ENCODE assay signal across 11 cellular contexts in genomic region chr10:109892087-109892486, GRCh38. TPM values are rescaled to one million over a fixed set of nuclear protein-coding genes. Genes with fewer than 3 reads are reported as not detected.
DNase-seq lines count a peak whose midpoint lies in the region; FAIRE-seq and TF ChIP-seq lines count a peak whose summit lies in the region.
"Had no signal": no experiment of that assay in that cellular context is flagged by ENCODE, and none has a peak within 500 bp of the region (broad histone marks: within the 10 kb centered on the region; RNA-seq: fewer than 3 reads in every experiment).

No MANE protein-coding gene starts in this region.

- peaks cover 25 to 72% (median 36%) of the 10 kb centered on the region in 4 donors for H3K4me1 Mint-ChIP-seq in CD4-positive, alpha-beta memory T cell
- peaks cover 65% of the 10 kb centered on the region for H3K4me1 Mint-ChIP-seq in astrocyte (ENCODE audit: low read depth, unreplicated experiment)

- H2AFZ ChIP-seq in astrocyte (ENCODE audit: low read depth, low read length) (no peak overlapping the region), hepatocyte (no peak overlapping the region)

- no peak for TF ChIP-seq POLR2A in prostate gland (IDR thresholded peaks at IDR 0.05)

- no peak overlapping the region for H3K9ac ChIP-seq in astrocyte (ENCODE audit: low read length)

- POLR2A ChIA-PET in CD4-positive, alpha-beta memory T cell (lab: Charles Lee; ENCODE audit: partially characterized antibody) = interaction anchor here (1.8 kb wide), 1 partner anchor 10 kb away, joined by 7 read pairs; no protein-coding TSS in a partner anchor

- H3K4me3 ChIP-seq in CD4-positive, alpha-beta memory T cell (ENCODE audit: low read length in 2 of 2) = no peak overlapping the region
- H3K4me3 ChIP-seq in astrocyte (ENCODE audit: insufficient read depth, low read depth, low read length) (no peak overlapping the region), hepatocyte (no peak overlapping the region), prostate gland (no peak overlapping the region)

- TF ChIP-seq CTCF in astrocyte (IDR thresholded peaks at IDR 0.05; ENCODE audit: insufficient read depth, low read depth, low read length) (no peak), hepatocyte (IDR thresholded peaks at IDR 0.05; ENCODE audit: poor library complexity) (no peak), prostate gland (IDR thresholded peaks at IDR 0.05) (no peak)

- no peak for FAIRE-seq in astrocyte (lab: Jason Lieb, UNC)

- peaks cover 21% of the 10 kb centered on the region for H3K4me1 ChIP-seq in CD4-positive, alpha-beta memory T cell (ENCODE audit: insufficient read depth, low read length)
- peaks cover 63% of the 10 kb centered on the region for H3K4me1 ChIP-seq in astrocyte (ENCODE audit: insufficient read depth, low read length)
- H3K4me1 ChIP-seq in hepatocyte (ENCODE audit: insufficient read depth) = peaks cover 6% of the 10 kb centered on the region
- H3K4me1 ChIP-seq in prostate gland (replicated peaks) = peaks cover 13% of the 10 kb centered on the region

- intact Hi-C loops in CD4-positive, alpha-beta memory T cell (cut with micrococcal nuclease) = no loop called here
- intact Hi-C loops in prostate gland (cut with DNase I) = no loop called here

- H3K9me3 ChIP-seq in CD4-positive, alpha-beta memory T cell (ENCODE audit: control insufficient read depth in 1 of 2, low read length in 2 of 2) = no peaks in the 10 kb centered on the region
- no peaks in the 10 kb centered on the region for H3K9me3 ChIP-seq in KOPT-K1 (ENCODE audit: insufficient read depth, low read length, poor library complexity, severe bottlenecking)
- no peaks in the 10 kb centered on the region for H3K9me3 ChIP-seq in astrocyte (ENCODE audit: insufficient read depth, low read depth, low read length)
- no peaks in the 10 kb centered on the region for H3K9me3 ChIP-seq in hepatocyte (ENCODE audit: low read depth)
- no peaks in the 10 kb centered on the region for H3K9me3 ChIP-seq in prostate gland

- peak overlapping the region in 3 of 8 donors; percentile 13 to 57 (median 39) for H3K4me3 Mint-ChIP-seq in CD4-positive, alpha-beta memory T cell
- H3K4me3 Mint-ChIP-seq in astrocyte (ENCODE audit: unreplicated experiment) = no peak overlapping the region
- H3K4me3 Mint-ChIP-seq: B cell had no signal

- H3K27me3 Mint-ChIP-seq in CD4-positive, alpha-beta memory T cell = no peaks in the 10 kb centered on the region
- no peaks in the 10 kb centered on the region for H3K27me3 Mint-ChIP-seq in astrocyte (ENCODE audit: low read depth, unreplicated experiment)
- H3K27me3 Mint-ChIP-seq: B cell had no signal

- H3K4me2 ChIP-seq in astrocyte (ENCODE audit: low read length) = peak overlapping the region; percentile 55
- no peak overlapping the region for H3K4me2 ChIP-seq in hepatocyte

- peaks cover 12% of the 10 kb centered on the region for H4K20me1 ChIP-seq in astrocyte (ENCODE audit: insufficient read depth, low read length)
- no peaks in the 10 kb centered on the region for H4K20me1 ChIP-seq in hepatocyte (ENCODE audit: insufficient read depth, poor library complexity, severe bottlenecking)

- H3K79me2 ChIP-seq in astrocyte (ENCODE audit: insufficient read depth, low read length) = peaks cover 12% of the 10 kb centered on the region
- H3K79me2 ChIP-seq in hepatocyte = peaks cover 47% of the 10 kb centered on the region

- WGBS in hepatocyte (ENCODE audit: low lambda C conversion rate, missing lambda C conversion rate) = 92% methylated on average over 4 of the region's 4 CpGs
- WGBS in prostate gland = 89% methylated on average over 4 of the region's 4 CpGs

- H3K36me3 Mint-ChIP-seq in CD4-positive, alpha-beta memory T cell = peaks cover 54 to 58% of the 10 kb centered on the region in 2 donors
- H3K36me3 Mint-ChIP-seq in astrocyte (ENCODE audit: low read depth, unreplicated experiment) = peaks cover 27% of the 10 kb centered on the region

- peak overlapping the region; percentile 52 to 77 (median 68) for H3K27ac Mint-ChIP-seq in CD4-positive, alpha-beta memory T cell
- H3K27ac Mint-ChIP-seq in astrocyte (ENCODE audit: unreplicated experiment) = peak overlapping the region; percentile 84
- H3K27ac Mint-ChIP-seq: B cell had no signal

- H3K27me3 ChIP-seq in CD4-positive, alpha-beta memory T cell (ENCODE audit: insufficient read depth, low read length) = no peaks in the 10 kb centered on the region
- H3K27me3 ChIP-seq in astrocyte (ENCODE audit: insufficient read depth, low read length) (no peaks in the 10 kb centered on the region), hepatocyte (no peaks in the 10 kb centered on the region), prostate gland (replicated peaks; ENCODE audit: insufficient read depth) (no peaks in the 10 kb centered on the region)

- H3K9me2 ChIP-seq in hepatocyte (replicated peaks; ENCODE audit: insufficient read depth) = no peaks in the 10 kb centered on the region

- no peak for DNase-seq in CD4-positive, alpha-beta memory T cell
- DNase-seq in astrocyte (ENCODE audit: low read depth) = peak; percentile 60
- DNase-seq in hepatocyte (ENCODE audit: low spot score) = no peak
- no peak for DNase-seq in NCI-H1694 (lab: John Stamatoyannopoulos, UW)
- no peak for DNase-seq in NCI-H524 treated with DMSO at 0.1 percent for 48 hours (lab: John Stamatoyannopoulos, UW)
- no peak for DNase-seq in NCI-H146 treated with DMSO at 0.1 percent for 48 hours (lab: John Stamatoyannopoulos, UW; ENCODE audit: unreplicated experiment)
- DNase-seq in prostate gland (ENCODE audit: low spot score) = no peak
- DNase-seq: Kasumi-1, SIG-M5 had no signal

- CTCF ChIA-PET in CD4-positive, alpha-beta memory T cell (lab: Charles Lee; ENCODE audit: partially characterized antibody) = interaction anchor here (1.1 to 2.2 kb wide), 3 partner anchors 8 to 84 kb away, joined by 3 to 11 read pairs (median 5); no protein-coding TSS in a partner anchor

- peaks cover 23% of the 10 kb centered on the region for H3K36me3 ChIP-seq in CD4-positive, alpha-beta memory T cell (ENCODE audit: insufficient read depth, low read length)
- H3K36me3 ChIP-seq in KOPT-K1 (ENCODE audit: insufficient read depth, low read length) (peaks cover 79% of the 10 kb centered on the region), astrocyte (ENCODE audit: insufficient read depth, low read length) (peaks cover 7% of the 10 kb centered on the region), hepatocyte (replicated peaks; ENCODE audit: insufficient read depth, low read depth) (no peaks in the 10 kb centered on the region), prostate gland (no peaks in the 10 kb centered on the region)

- H3K9me3 Mint-ChIP-seq in CD4-positive, alpha-beta memory T cell = no peaks in the 10 kb centered on the region
- no peaks in the 10 kb centered on the region for H3K9me3 Mint-ChIP-seq in astrocyte (ENCODE audit: unreplicated experiment)

- no peak overlapping the region for H3K27ac ChIP-seq in CD4-positive, alpha-beta memory T cell (ENCODE audit: low read depth, low read length)
- H3K27ac ChIP-seq in KOPT-K1 (ENCODE audit: low read depth, low read length, poor library complexity, severe bottlenecking) (peak overlapping the region; percentile 21), astrocyte (ENCODE audit: low read depth, low read length) (peak overlapping the region; percentile 59), hepatocyte (peak overlapping the region; percentile 52), prostate gland (no peak overlapping the region)

RNA-seq across cellular contexts. Expression of gene XPNPEP1, which starts 31.2 kb away (rescaled TPM):
- total RNA-seq in CD4-positive, alpha-beta memory T cell = 10 to 100 TPM; 59.0 to 63.3 TPM
- polyA plus RNA-seq in CD4-positive, alpha-beta memory T cell = 10 to 100 TPM; 24.7 to 40.0 TPM
- total RNA-seq in astrocyte = 100 and 104 TPM in 2 replicates
- 89.7 and 99.4 TPM in 2 replicates for total RNA-seq in hepatocyte
- 40.2 and 55.5 TPM in 2 replicates for polyA plus RNA-seq in hepatocyte
- total RNA-seq in prostate gland = 10 to 100 TPM; 53.4 to 64.3 TPM

Comparison
In these comparisons a context has a peak if more than half of its experiments do, and no peak if none do; other contexts are left out.
1. H3K27ac ChIP-seq: peak in KOPT-K1 (single experiment), astrocyte (single experiment) and hepatocyte (single experiment); none in CD4-positive, alpha-beta memory T cell (single experiment) and prostate gland (0 of 2).